8 cellular contexts compared by ENCODE assay signal in the genomic region with DNA sequence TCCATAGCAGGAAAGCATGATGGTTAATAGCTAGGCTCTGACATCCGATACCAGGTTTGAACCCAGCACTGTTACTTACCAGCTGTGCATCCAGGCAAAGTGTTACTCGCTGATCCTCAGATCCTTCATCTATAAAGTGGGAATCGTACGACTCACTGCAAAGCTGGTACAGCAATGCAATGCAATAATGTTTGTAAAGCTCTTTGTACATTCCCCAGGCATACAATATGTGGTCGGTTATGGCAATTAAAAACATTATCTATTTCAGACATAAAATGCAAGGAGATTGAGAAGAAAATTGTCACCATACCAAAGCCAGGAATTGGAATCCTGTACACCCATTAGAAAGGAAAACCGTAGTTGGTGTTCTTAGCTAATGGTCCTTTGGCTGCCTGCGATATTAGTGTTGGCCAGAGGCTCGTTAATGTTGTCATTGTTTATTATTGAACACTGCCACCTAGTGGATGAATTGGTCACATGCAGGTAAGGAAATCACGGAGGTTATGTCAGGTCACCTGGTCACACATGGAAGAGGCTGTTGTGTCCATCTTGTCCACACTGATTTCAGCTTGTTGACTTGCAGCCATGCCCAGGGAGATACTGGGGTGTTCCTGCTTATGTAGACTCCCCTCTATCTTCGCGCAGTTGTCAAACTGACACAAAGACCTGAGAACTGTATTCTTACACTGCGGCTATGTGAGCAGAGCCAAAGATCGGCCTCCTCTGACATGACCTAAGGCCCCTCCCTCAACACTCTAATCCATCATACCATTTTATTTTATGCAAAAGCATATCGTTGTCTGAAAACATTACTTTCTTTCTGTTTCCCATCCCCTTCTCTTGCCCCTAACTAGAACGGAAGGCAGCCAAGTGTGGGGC.
DNase-seq lines count a peak whose midpoint lies in the region; TF ChIP-seq lines count a peak whose summit lies in the region.

No MANE protein-coding gene starts in this region.

- no peak overlapping the region for H3K4me3 Mint-ChIP-seq in activated naive CD4-positive, alpha-beta T cell treated with anti-CD3 and anti-CD28 coated beads, Interleukin-2, amount 10 ng/mL, durations not matched to agents 7 days and 5 days
- no peak overlapping the region for H3K4me3 Mint-ChIP-seq in progenitor cell of endocrine pancreas (ENCODE audit: low read depth)

- H3K27ac ChIP-seq in HEK293 (ENCODE audit: extremely low read depth, low read depth, low read length) (no peak overlapping the region), RWPE1 (no peak overlapping the region)

- DNase-seq in M059J (ENCODE audit: low read depth) (peak; percentile 74), RWPE1 (ENCODE audit: low spot score) (peak; percentile 72), glomerular visceral epithelial cell (ENCODE audit: extremely low spot score) (peak; percentile 80), progenitor cell of endocrine pancreas (ENCODE audit: low spot score, unreplicated experiment) (peak; percentile 61), NK-92 (lab: John Stamatoyannopoulos, UW; ENCODE audit: unreplicated experiment) (no peak)
- peak; percentile 59 for DNase-seq in activated naive CD4-positive, alpha-beta T cell treated with anti-CD3 and anti-CD28 coated beads, Interleukin-2, amount 10 ng/mL, durations not matched to agents 7 days and 5 days

- TF ChIP-seq CTCF in GM12873 (IDR thresholded peaks at IDR 0.05; ENCODE audit: insufficient read depth, low read depth, low read length, missing control alignments) (peak; percentile 81), HEK293 (tag by site-specific recombination; IDR thresholded peaks at IDR 0.05) (peak; percentile 68), RWPE1 (conservative IDR thresholded peaks at IDR 0.05; ENCODE audit: low read depth) (peak; percentile 91), progenitor cell of endocrine pancreas (IDR thresholded peaks at IDR 0.05; ENCODE audit: unreplicated experiment) (peak; percentile 87)

- H3K36me3 ChIP-seq in HEK293 (ENCODE audit: control insufficient read depth in 2 of 2, insufficient read depth in 1 of 2, low read length in 2 of 2) = no peaks in the 10 kb centered on the region

- no peak overlapping the region for H3K27ac Mint-ChIP-seq in activated naive CD4-positive, alpha-beta T cell treated with anti-CD3 and anti-CD28 coated beads, Interleukin-2, amount 10 ng/mL, durations not matched to agents 7 days and 5 days
- H3K27ac Mint-ChIP-seq in progenitor cell of endocrine pancreas = no peak overlapping the region

- POLR2A ChIA-PET in HEK293 (lab: Yijun Ruan, JAX) (interaction anchor here (0.5 kb wide), 1 partner anchor 431 kb away, joined by 3 read pairs; no protein-coding TSS in a partner anchor), RWPE1 (lab: Yijun Ruan, JAX; ENCODE audit: low non-redundant PET) (no interaction called here)

- H3K4me3 ChIP-seq in HEK293 (ENCODE audit: low read depth, low read length) = no peak overlapping the region

- no peaks in the 10 kb centered on the region for H3K9me3 ChIP-seq in HEK293 (ENCODE audit: control insufficient read depth, insufficient read depth, low read depth, low read length)

- H3K27me3 Mint-ChIP-seq in activated naive CD4-positive, alpha-beta T cell treated with anti-CD3 and anti-CD28 coated beads, Interleukin-2, amount 10 ng/mL, durations not matched to agents 7 days and 5 days = no peaks in the 10 kb centered on the region
- H3K27me3 Mint-ChIP-seq in progenitor cell of endocrine pancreas = no peaks in the 10 kb centered on the region

- CTCF ChIA-PET in HEK293 (lab: Yijun Ruan, JAX) (interaction anchor here (0.6 to 7.2 kb wide), 67 partner anchors 9 to 595 kb away, joined by 3 to 115 read pairs (median 4); no protein-coding TSS in a partner anchor), RWPE1 (lab: Yijun Ruan, JAX) (interaction anchor here (0.5 to 6.8 kb wide), 22 partner anchors 19 to 442 kb away, joined by 3 to 70 read pairs (median 4); no protein-coding TSS in a partner anchor)
- CTCF ChIA-PET in activated naive CD4-positive, alpha-beta T cell treated with anti-CD3 and anti-CD28 coated beads, Interleukin-2, amount 10 ng/mL, durations not matched to agents 7 days and 5 days (lab: Charles Lee) = interaction anchor here (0.7 to 4.8 kb wide), 24 partner anchors 13 to 449 kb away, joined by 3 to 57 read pairs (median 4); a partner anchor contains a TSS

- H3K9me3 Mint-ChIP-seq in activated naive CD4-positive, alpha-beta T cell treated with anti-CD3 and anti-CD28 coated beads, Interleukin-2, amount 10 ng/mL, durations not matched to agents 7 days and 5 days = no peaks in the 10 kb centered on the region
- H3K9me3 Mint-ChIP-seq in progenitor cell of endocrine pancreas (ENCODE audit: low read depth) = no peaks in the 10 kb centered on the region

- H3K36me3 Mint-ChIP-seq in activated naive CD4-positive, alpha-beta T cell treated with anti-CD3 and anti-CD28 coated beads, Interleukin-2, amount 10 ng/mL, durations not matched to agents 7 days and 5 days = no peaks in the 10 kb centered on the region
- no peaks in the 10 kb centered on the region for H3K36me3 Mint-ChIP-seq in progenitor cell of endocrine pancreas (ENCODE audit: insufficient read depth)

- no peaks in the 10 kb centered on the region for H3K4me1 ChIP-seq in HEK293 (ENCODE audit: control insufficient read depth, insufficient read depth, low read length)

- H3K4me1 Mint-ChIP-seq in activated naive CD4-positive, alpha-beta T cell treated with anti-CD3 and anti-CD28 coated beads, Interleukin-2, amount 10 ng/mL, durations not matched to agents 7 days and 5 days = no peaks in the 10 kb centered on the region
- no peaks in the 10 kb centered on the region for H3K4me1 Mint-ChIP-seq in progenitor cell of endocrine pancreas (ENCODE audit: low read depth)

TF ChIP-seq in HEK293, 187 proteins besides CTCF, POLR2A, EP300 and RAD21 (continues in another document):
- TF ChIP-seq ZNF48 (tag by site-specific recombination; IDR thresholded peaks at IDR 0.05) (no peak), ZSCAN30 (tag by site-specific recombination; IDR thresholded peaks at IDR 0.05) (peak; percentile 57; the same call in 1 of the 2 replicates), ZNF654 (tag by site-specific recombination; IDR thresholded peaks at IDR 0.05; ENCODE audit: low read depth) (peak; percentile 97), ZBTB17 (tag by site-specific recombination; IDR thresholded peaks at IDR 0.05) (peak; percentile 34; the same call in 1 of the 2 replicates), ZNF776 (tag by site-specific recombination; IDR thresholded peaks at IDR 0.05; ENCODE audit: borderline replicate concordance) (no peak), ZNF114 (tag by site-specific recombination; IDR thresholded peaks at IDR 0.05) (no peak), ZNF426 (tag by site-specific recombination; IDR thresholded peaks at IDR 0.05) (no peak), ZNF132 (tag by site-specific recombination; IDR thresholded peaks at IDR 0.05; ENCODE audit: borderline replicate concordance) (no peak)
- TF ChIP-seq, protein P1, sequence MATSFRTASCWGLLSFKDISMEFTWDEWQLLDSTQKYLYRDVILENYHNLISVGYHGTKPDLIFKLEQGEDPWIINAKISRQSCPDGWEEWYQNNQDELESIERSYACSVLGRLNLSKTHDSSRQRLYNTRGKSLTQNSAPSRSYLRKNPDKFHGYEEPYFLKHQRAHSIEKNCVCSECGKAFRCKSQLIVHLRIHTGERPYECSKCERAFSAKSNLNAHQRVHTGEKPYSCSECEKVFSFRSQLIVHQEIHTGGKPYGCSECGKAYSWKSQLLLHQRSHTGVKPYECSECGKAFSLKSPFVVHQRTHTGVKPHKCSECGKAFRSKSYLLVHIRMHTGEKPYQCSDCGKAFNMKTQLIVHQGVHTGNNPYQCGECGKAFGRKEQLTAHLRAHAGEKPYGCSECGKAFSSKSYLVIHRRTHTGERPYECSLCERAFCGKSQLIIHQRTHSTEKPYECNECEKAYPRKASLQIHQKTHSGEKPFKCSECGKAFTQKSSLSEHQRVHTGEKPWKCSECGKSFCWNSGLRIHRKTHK (tag by site-specific recombination; IDR thresholded peaks at IDR 0.05) = no peak
- TF ChIP-seq, protein P2, sequence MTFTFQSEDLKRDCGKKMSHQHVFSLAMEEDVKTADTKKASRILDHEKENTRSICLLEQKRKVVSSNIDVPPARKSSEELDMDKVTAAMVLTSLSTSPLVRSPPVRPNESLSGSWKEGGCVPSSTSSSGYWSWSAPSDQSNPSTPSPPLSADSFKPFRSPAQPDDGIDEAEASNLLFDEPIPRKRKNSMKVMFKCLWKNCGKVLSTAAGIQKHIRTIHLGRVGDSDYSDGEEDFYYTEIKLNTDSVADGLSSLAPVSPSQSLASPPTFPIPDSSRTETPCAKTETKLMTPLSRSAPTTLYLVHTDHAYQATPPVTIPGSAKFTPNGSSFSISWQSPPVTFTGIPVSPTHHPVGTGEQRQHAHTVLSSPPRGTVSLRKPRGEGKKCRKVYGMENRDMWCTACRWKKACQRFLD (tag by site-specific recombination; IDR thresholded peaks at IDR 0.05) = no peak
- TF ChIP-seq, protein P3, sequence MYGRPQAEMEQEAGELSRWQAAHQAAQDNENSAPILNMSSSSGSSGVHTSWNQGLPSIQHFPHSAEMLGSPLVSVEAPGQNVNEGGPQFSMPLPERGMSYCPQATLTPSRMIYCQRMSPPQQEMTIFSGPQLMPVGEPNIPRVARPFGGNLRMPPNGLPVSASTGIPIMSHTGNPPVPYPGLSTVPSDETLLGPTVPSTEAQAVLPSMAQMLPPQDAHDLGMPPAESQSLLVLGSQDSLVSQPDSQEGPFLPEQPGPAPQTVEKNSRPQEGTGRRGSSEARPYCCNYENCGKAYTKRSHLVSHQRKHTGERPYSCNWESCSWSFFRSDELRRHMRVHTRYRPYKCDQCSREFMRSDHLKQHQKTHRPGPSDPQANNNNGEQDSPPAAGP (tag by site-specific recombination; IDR thresholded peaks at IDR 0.05) = no peak
- TF ChIP-seq, protein P4, sequence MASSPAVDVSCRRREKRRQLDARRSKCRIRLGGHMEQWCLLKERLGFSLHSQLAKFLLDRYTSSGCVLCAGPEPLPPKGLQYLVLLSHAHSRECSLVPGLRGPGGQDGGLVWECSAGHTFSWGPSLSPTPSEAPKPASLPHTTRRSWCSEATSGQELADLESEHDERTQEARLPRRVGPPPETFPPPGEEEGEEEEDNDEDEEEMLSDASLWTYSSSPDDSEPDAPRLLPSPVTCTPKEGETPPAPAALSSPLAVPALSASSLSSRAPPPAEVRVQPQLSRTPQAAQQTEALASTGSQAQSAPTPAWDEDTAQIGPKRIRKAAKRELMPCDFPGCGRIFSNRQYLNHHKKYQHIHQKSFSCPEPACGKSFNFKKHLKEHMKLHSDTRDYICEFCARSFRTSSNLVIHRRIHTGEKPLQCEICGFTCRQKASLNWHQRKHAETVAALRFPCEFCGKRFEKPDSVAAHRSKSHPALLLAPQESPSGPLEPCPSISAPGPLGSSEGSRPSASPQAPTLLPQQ (tag by site-specific recombination; IDR thresholded peaks at IDR 0.05) = no peak
